10 cellular contexts compared by ENCODE assay signal in the genomic region with DNA sequence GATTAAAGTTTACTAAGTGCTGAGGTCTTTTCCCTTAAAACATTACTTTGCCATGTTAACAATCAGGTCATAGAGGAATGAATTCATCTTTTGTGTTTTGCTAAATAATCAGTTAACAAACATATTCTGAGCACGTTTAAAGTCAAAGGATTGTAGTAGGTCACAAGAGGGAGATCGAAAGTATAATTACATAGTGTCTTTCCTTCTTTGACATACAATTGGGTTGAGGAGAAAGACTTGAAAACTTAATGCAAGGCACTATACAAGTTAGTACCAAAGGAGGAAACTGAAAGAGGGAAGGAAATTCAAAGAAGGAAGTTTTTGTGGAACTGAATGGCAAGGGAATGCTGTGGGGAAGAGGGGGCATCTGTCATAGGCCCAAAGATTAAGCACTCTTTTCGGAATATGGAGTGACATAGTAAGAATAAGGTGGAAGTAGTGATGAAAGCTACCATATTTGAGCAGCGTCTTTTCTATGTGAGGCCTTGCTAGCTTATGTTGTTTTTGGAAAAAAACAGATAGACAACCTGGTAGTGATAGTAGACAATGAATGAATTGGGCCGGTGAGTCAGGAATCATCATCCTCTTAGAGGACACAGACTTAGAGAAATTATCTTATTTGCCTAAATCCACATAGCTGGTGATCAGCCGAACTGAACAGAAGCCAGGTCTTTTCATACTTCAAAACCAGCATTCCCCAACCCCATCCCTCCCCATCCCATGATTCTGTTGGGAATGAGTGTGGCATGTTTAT. TPM values are rescaled to one million over a fixed set of nuclear protein-coding genes. Genes with fewer than 3 reads are reported as not detected.
DNase-seq lines count a peak whose midpoint lies in the region; ATAC-seq lines count a peak whose summit lies in the region.
"Had no signal": no experiment of that assay in that cellular context is flagged by ENCODE, and none has a peak within 500 bp of the region (broad histone marks: within the 10 kb centered on the region; RNA-seq: fewer than 3 reads in every experiment).

No MANE protein-coding gene starts in this region.

- no peaks in the 10 kb centered on the region for H3K36me3 ChIP-seq in urinary bladder (ENCODE audit: insufficient read depth)

- peak overlapping the region; percentile 48 for H3K4me3 Mint-ChIP-seq in activated naive CD4-positive, alpha-beta T cell treated with anti-CD3 and anti-CD28 coated beads, Interleukin-2, amount 10 ng/mL, durations not matched to agents 7 days and 5 days

- CTCF ChIA-PET in activated naive CD4-positive, alpha-beta T cell treated with anti-CD3 and anti-CD28 coated beads, Interleukin-2, amount 10 ng/mL, durations not matched to agents 7 days and 5 days (lab: Charles Lee) = interaction anchor here (0.9 to 2.5 kb wide), 4 partner anchors 21 to 95 kb away, joined by 4 to 8 read pairs (median 4); no protein-coding TSS in a partner anchor

- peak overlapping the region; percentile 38 for H3K27ac ChIP-seq in urinary bladder (ENCODE audit: low read depth)

- peak; percentile 72 to 76 for ATAC-seq in activated naive CD4-positive, alpha-beta T cell treated with anti-CD3 and anti-CD28 coated beads, Interleukin-2, amount 50 U/mL, for 72 hours
- no peak for ATAC-seq in HG02642 (IDR thresholded peaks at IDR 0.05; ENCODE audit: poor library complexity, unreplicated experiment)

- in situ Hi-C loops in ACHN (cut with HindIII; ENCODE audit: low pct_ligation_motif_present, low pct_unique_long_range_greater_than_20kb, low sequenced_read_pairs) = no loop called here

- H3K27ac Mint-ChIP-seq in activated naive CD4-positive, alpha-beta T cell treated with anti-CD3 and anti-CD28 coated beads, Interleukin-2, amount 10 ng/mL, durations not matched to agents 7 days and 5 days = peak overlapping the region; percentile 70
- peak overlapping the region; percentile 16 to 77 for H3K27ac Mint-ChIP-seq in activated naive CD4-positive, alpha-beta T cell treated with anti-CD3 and anti-CD28 coated beads, Interleukin-2, amount 50 U/mL, for 72 hours

- H3K4me3 ChIP-seq in urinary bladder (ENCODE audit: low read depth, low read length) = no peak overlapping the region

- H3K4me1 Mint-ChIP-seq in activated naive CD4-positive, alpha-beta T cell treated with anti-CD3 and anti-CD28 coated beads, Interleukin-2, amount 10 ng/mL, durations not matched to agents 7 days and 5 days = peaks cover 78% of the 10 kb centered on the region

- H3K27me3 Mint-ChIP-seq in activated naive CD4-positive, alpha-beta T cell treated with anti-CD3 and anti-CD28 coated beads, Interleukin-2, amount 10 ng/mL, durations not matched to agents 7 days and 5 days = no peaks in the 10 kb centered on the region

- peaks cover 1% of the 10 kb centered on the region for H3K4me1 ChIP-seq in urinary bladder (ENCODE audit: insufficient read depth)

- H3K9me3 Mint-ChIP-seq in activated naive CD4-positive, alpha-beta T cell treated with anti-CD3 and anti-CD28 coated beads, Interleukin-2, amount 10 ng/mL, durations not matched to agents 7 days and 5 days = no peaks in the 10 kb centered on the region
- no peaks in the 10 kb centered on the region for H3K9me3 Mint-ChIP-seq in activated naive CD4-positive, alpha-beta T cell treated with anti-CD3 and anti-CD28 coated beads, Interleukin-2, amount 50 U/mL, for 72 hours

- WGBS in urinary bladder = 66% methylated on average over 6 of the region's 6 CpGs

- no peak for DNase-seq in activated naive CD4-positive, alpha-beta T cell treated with anti-CD3 and anti-CD28 coated beads, Interleukin-2, amount 10 ng/mL, durations not matched to agents 7 days and 5 days
- DNase-seq in activated naive CD4-positive, alpha-beta T cell (lab: John Stamatoyannopoulos, UW) = no peak
- DNase-seq in activated naive CD4-positive, alpha-beta T cell treated with anti-CD3 and anti-CD28 coated beads, Interleukin-2, amount 50 U/mL, for 72 hours (ENCODE audit: low spot score in 2 of 2) = no peak
- peak; percentile 60 for DNase-seq in medulla oblongata (ENCODE audit: extremely low spot score)
- DNase-seq in NCI-H2227 (lab: John Stamatoyannopoulos, UW; ENCODE audit: unreplicated experiment) = no peak
- no peak for DNase-seq in ACHN
- DNase-seq: mammary epithelial cell, T1000 had no signal

- H3K36me3 Mint-ChIP-seq in activated naive CD4-positive, alpha-beta T cell treated with anti-CD3 and anti-CD28 coated beads, Interleukin-2, amount 10 ng/mL, durations not matched to agents 7 days and 5 days = peaks cover 26% of the 10 kb centered on the region
- no peaks in the 10 kb centered on the region for H3K36me3 Mint-ChIP-seq in activated naive CD4-positive, alpha-beta T cell treated with anti-CD3 and anti-CD28 coated beads, Interleukin-2, amount 50 U/mL, for 72 hours

RNA-seq across cellular contexts. Expression of gene MBNL1, which starts 10.1 kb away (rescaled TPM):
- total RNA-seq in activated naive CD4-positive, alpha-beta T cell treated with anti-CD3 and anti-CD28 coated beads, Interleukin-2, amount 50 U/mL, for 72 hours = 100 to 1,000 TPM; 406 to 425 TPM
- 300 TPM for total RNA-seq in urinary bladder
- 113 TPM for polyA plus RNA-seq in urinary bladder
